Comparison of ENCODE assay signal across 18 cellular contexts in the genomic region with DNA sequence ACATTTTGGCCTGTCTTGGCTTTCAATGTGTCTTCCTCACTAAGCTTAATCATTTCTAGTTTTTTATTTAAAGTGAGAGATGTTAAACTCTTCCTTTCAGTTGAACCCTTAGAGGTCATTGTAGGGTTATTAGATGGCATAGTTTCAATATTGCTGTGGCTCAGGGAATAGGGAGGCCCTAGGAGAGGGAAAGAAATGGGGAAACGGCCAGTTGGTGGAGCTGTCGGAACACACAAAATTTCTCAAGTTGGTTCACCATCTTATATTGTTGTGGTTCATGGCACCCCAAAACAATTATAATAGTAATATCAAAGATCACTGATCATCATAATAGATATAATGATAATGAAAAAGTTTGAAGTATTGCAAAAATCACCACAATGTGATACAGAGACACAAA. TPM values are rescaled to one million over a fixed set of nuclear protein-coding genes. Genes with fewer than 3 reads are reported as not detected.
DNase-seq lines count a peak whose midpoint lies in the region; ATAC-seq and TF ChIP-seq lines count a peak whose summit lies in the region.
"Had no signal": no experiment of that assay in that cellular context is flagged by ENCODE, and none has a peak within 500 bp of the region (broad histone marks: within the 10 kb centered on the region; RNA-seq: fewer than 3 reads in every experiment).

No MANE protein-coding gene starts in this region.

- no peaks in the 10 kb centered on the region for H4K20me1 ChIP-seq in neural progenitor cell (ENCODE audit: low read depth)

- H3K9ac ChIP-seq in neural progenitor cell, result no peak overlapping the region

- peaks cover 10% of the 10 kb centered on the region for H3K27me3 ChIP-seq in WERI-Rb-1 (ENCODE audit: insufficient read depth, low read depth, severe bottlenecking)
- no peaks in the 10 kb centered on the region for H3K27me3 ChIP-seq in neural progenitor cell
- H3K27me3 ChIP-seq: body of pancreas, esophagus squamous epithelium had no signal

- ATAC-seq in GM18873 (IDR thresholded peaks at IDR 0.05; ENCODE audit: low FRiP score, unreplicated experiment), result no peak
- ATAC-seq: body of pancreas; natural killer cell treated with Interleukin-12 subunit alpha and Interleukin-12 subunit beta and Interleukin-15 and Interleukin-18, amount 100 ng/mL, for 72 hours had no signal

- H3K9me3 ChIP-seq in WERI-Rb-1 (ENCODE audit: severe bottlenecking) (no peaks in the 10 kb centered on the region), neural progenitor cell (ENCODE audit: low read depth) (no peaks in the 10 kb centered on the region)
- H3K9me3 ChIP-seq: body of pancreas, esophagus squamous epithelium, HAP-1 had no signal

- DNase-seq in NCI-H82 (lab: John Stamatoyannopoulos, UW) (peak; percentile 41), NCI-H82 treated with DMSO at 0.1 percent for 48 hours (lab: John Stamatoyannopoulos, UW; ENCODE audit: unreplicated experiment) (no peak), LNCaP clone FGC (ENCODE audit: low read depth) (no peak), WERI-Rb-1 (peak; percentile 35), neural progenitor cell (ENCODE audit: low spot score) (peak; percentile 18), SIG-M5 (lab: John Stamatoyannopoulos, UW) (no peak)
- DNase-seq in effector CD8-positive, alpha-beta T cell (lab: John Stamatoyannopoulos, UW), result no peak
- DNase-seq: activated CD4-positive, alpha-beta T cell treated with anti-CD3 and anti-CD28 coated beads, Interleukin-2, amount 50 U/mL, for 1 hour; body of pancreas; CD8-positive, alpha-beta memory T cell; esophagus squamous epithelium; glutamatergic neuron; NCI-H1105 had no signal

- H2AFZ ChIP-seq in neural progenitor cell (replicated peaks), result no peak overlapping the region

- H3K36me3 ChIP-seq in WERI-Rb-1 (no peaks in the 10 kb centered on the region), neural progenitor cell (no peaks in the 10 kb centered on the region)
- H3K36me3 ChIP-seq: esophagus squamous epithelium, HAP-1 had no signal

- no peaks in the 10 kb centered on the region for H3K36me3 Mint-ChIP-seq in neural progenitor cell
- H3K36me3 Mint-ChIP-seq: activated naive CD4-positive, alpha-beta T cell treated with anti-CD3 and anti-CD28 coated beads, Interleukin-2, amount 50 U/mL, for 24 hours; CD8-positive, alpha-beta memory T cell; natural killer cell treated with Interleukin-12 subunit alpha and Interleukin-12 subunit beta and Interleukin-15 and Interleukin-18, amount 100 ng/mL, for 72 hours had no signal

- TF ChIP-seq CTCF in LNCaP clone FGC (IDR thresholded peaks at IDR 0.05; ENCODE audit: control insufficient read depth, extremely low read depth, insufficient read depth), result 0 out of 2 replicates have a peak, but pooled peaks have one; percentile 23
- peak; percentile 52 for TF ChIP-seq CTCF in WERI-Rb-1 (IDR thresholded peaks at IDR 0.05; ENCODE audit: low read depth, low read length)
- TF ChIP-seq CTCF in neural progenitor cell (IDR thresholded peaks at IDR 0.05), result peak; percentile 56

- H3K9me3 Mint-ChIP-seq in neural progenitor cell, result peaks cover 32% of the 10 kb centered on the region
- H3K9me3 Mint-ChIP-seq: natural killer cell treated with Interleukin-12 subunit alpha and Interleukin-12 subunit beta and Interleukin-15 and Interleukin-18, amount 100 ng/mL, for 72 hours had no signal

- no peak overlapping the region for H3K4me3 Mint-ChIP-seq in neural progenitor cell
- H3K4me3 Mint-ChIP-seq: activated naive CD4-positive, alpha-beta T cell treated with anti-CD3 and anti-CD28 coated beads, Interleukin-2, amount 50 U/mL, for 24 hours; CD8-positive, alpha-beta memory T cell; natural killer cell treated with Interleukin-12 subunit alpha and Interleukin-12 subunit beta and Interleukin-15 and Interleukin-18, amount 100 ng/mL, for 72 hours had no signal

- no peaks in the 10 kb centered on the region for H3K79me2 ChIP-seq in neural progenitor cell (ENCODE audit: low read depth)

- H3K27ac ChIP-seq in WERI-Rb-1 (no peak overlapping the region), neural progenitor cell (no peak overlapping the region)
- H3K27ac ChIP-seq: body of pancreas, esophagus squamous epithelium had no signal

- no peaks in the 10 kb centered on the region for H3F3A ChIP-seq in neural progenitor cell (ENCODE audit: low read depth)

- peaks cover 6% of the 10 kb centered on the region for H3K4me1 Mint-ChIP-seq in neural progenitor cell
- H3K4me1 Mint-ChIP-seq: activated naive CD4-positive, alpha-beta T cell treated with anti-CD3 and anti-CD28 coated beads, Interleukin-2, amount 50 U/mL, for 24 hours; CD8-positive, alpha-beta memory T cell had no signal

- no peak overlapping the region for H3K4me2 ChIP-seq in neural progenitor cell

- no peak overlapping the region for H3K27ac Mint-ChIP-seq in neural progenitor cell
- H3K27ac Mint-ChIP-seq: activated naive CD4-positive, alpha-beta T cell treated with anti-CD3 and anti-CD28 coated beads, Interleukin-2, amount 50 U/mL, for 24 hours; CD8-positive, alpha-beta memory T cell; natural killer cell treated with Interleukin-12 subunit alpha and Interleukin-12 subunit beta and Interleukin-15 and Interleukin-18, amount 100 ng/mL, for 72 hours had no signal

- H3K4me1 ChIP-seq in neural progenitor cell, result peaks cover 2% of the 10 kb centered on the region
- H3K4me1 ChIP-seq: body of pancreas, esophagus squamous epithelium, HAP-1 had no signal

- peaks cover 3% of the 10 kb centered on the region for H3K27me3 Mint-ChIP-seq in neural progenitor cell (ENCODE audit: insufficient read depth, low read depth)

- no peak overlapping the region for H3K4me3 ChIP-seq in LNCaP clone FGC (ENCODE audit: low read depth, low read length)
- H3K4me3 ChIP-seq in WERI-Rb-1 (ENCODE audit: low read depth, low read length), result no peak overlapping the region
- no peak overlapping the region for H3K4me3 ChIP-seq in neural progenitor cell
- H3K4me3 ChIP-seq: body of pancreas, esophagus squamous epithelium, HAP-1, lung had no signal

RNA-seq across cellular contexts. Expression of gene KAZN, which starts 31.4 kb away (rescaled TPM):
- 6.1 and 9.1 TPM in 2 replicates for total RNA-seq in neural progenitor cell (ENCODE audit: low replicate concordance)

Comparison
In these comparisons a context has a peak if more than half of its experiments do, and no peak if none do; other contexts are left out.
1. DNase-seq: peak in NCI-H82 (single experiment), WERI-Rb-1 (single experiment) and neural progenitor cell (single experiment); none in NCI-H82 treated with DMSO at 0.1 percent for 48 hours (single experiment), LNCaP clone FGC (single experiment), SIG-M5 (single experiment) and effector CD8-positive, alpha-beta T cell (single experiment).
2. Peak in every context shown above with its lines, with median percentiles within 50 percentile points of each other: CTCF ChIP-seq.